In the genomic region with DNA sequence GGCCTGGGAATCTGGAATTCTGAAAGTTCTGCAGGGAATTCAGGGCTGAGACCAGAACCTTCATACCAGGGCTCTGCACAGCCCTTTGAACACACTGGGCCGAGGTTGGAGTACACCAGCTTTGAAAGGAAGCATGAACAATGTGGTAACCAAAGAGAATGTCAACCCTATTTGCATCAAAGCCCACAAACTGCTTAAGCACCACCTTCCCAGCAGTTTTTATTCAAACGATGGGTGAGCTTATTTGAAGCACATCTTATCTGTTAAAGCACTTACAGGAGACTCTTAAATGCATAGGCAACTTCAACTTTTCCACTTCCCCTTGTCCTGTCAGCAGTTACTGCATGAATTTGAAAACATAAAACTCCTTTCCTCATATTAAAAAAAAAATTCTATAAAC, we compare ENCODE assay signal across 24 cellular contexts.
DNase-seq lines count a peak whose midpoint lies in the region; ATAC-seq and TF ChIP-seq lines count a peak whose summit lies in the region.
"Had no signal": no experiment of that assay in that cellular context is flagged by ENCODE, and none has a peak within 500 bp of the region (broad histone marks: within the 10 kb centered on the region; RNA-seq: fewer than 3 reads in every experiment).

No MANE protein-coding gene starts in this region.

- H3K27ac ChIP-seq in gastroesophageal sphincter (no peak overlapping the region), breast epithelium (no peak overlapping the region)
- H3K27ac ChIP-seq: coronary artery, HL-60, PC-9, SJCRH30, suprapubic skin had no signal

- intact Hi-C loops in breast epithelium (cut with DNase I; ENCODE audit: low total_unique reads): no loop called here

- WGBS in gastroesophageal sphincter (ENCODE audit: low coverage in 1 of 2), 2 donors: 33 to 42% methylated on average over 1 to 2 of the region's 2 CpGs

- TF ChIP-seq EP300 in gastroesophageal sphincter (IDR thresholded peaks at IDR 0.05): no peak

- no peaks in the 10 kb centered on the region for H3K9me3 ChIP-seq in gastroesophageal sphincter
- no peaks in the 10 kb centered on the region for H3K9me3 ChIP-seq in breast epithelium
- H3K9me3 ChIP-seq: SJCRH30, suprapubic skin had no signal

- TF ChIP-seq CTCF in GM12865 (IDR thresholded peaks at IDR 0.05; ENCODE audit: insufficient read depth, low read depth, low read length, missing control alignments) (no peak), gastroesophageal sphincter (IDR thresholded peaks at IDR 0.05) (no peak), breast epithelium (IDR thresholded peaks at IDR 0.05) (no peak)

- DNase-seq in GM12865 (ENCODE audit: low read depth) (peak; percentile 38), RPMI8226 (peak; percentile 12), breast epithelium (ENCODE audit: low spot score in 2 of 2) (no peak)
- no peak for DNase-seq in activated naive CD4-positive, alpha-beta T cell (lab: John Stamatoyannopoulos, UW)
- DNase-seq: activated CD4-positive, CD25-positive, alpha-beta regulatory T cell treated with anti-CD3 and anti-CD28 coated beads, Interleukin-2, amount 50 U/mL, for 72 hours; activated CD8-positive, alpha-beta memory T cell treated with anti-CD3 and anti-CD28 coated beads for 24 hours; activated T-cell treated with anti-CD3 and anti-CD28 coated beads, Interleukin-2, amount 50 U/mL, for 72 hours; CD4-positive, alpha-beta T cell; IMR-90; NCI-H1105; NCI-H748 treated with DMSO at 0.1 percent for 48 hours; occipital lobe; PC-9; retina; SJCRH30; stimulated activated CD8-positive, alpha-beta memory T cell treated with anti-CD3 and anti-CD28 coated beads, Interleukin-4, amount 100 ng/mL, for 48 hours had no signal

- no peak overlapping the region for H3K4me3 ChIP-seq in GM12865 (ENCODE audit: low read depth, low read length)
- H3K4me3 ChIP-seq in gastroesophageal sphincter: no peak overlapping the region
- H3K4me3 ChIP-seq in breast epithelium: no peak overlapping the region
- H3K4me3 ChIP-seq: coronary artery, PC-9, SJCRH30, suprapubic skin had no signal

- H3K36me3 ChIP-seq in gastroesophageal sphincter: no peaks in the 10 kb centered on the region
- H3K36me3 ChIP-seq in breast epithelium: no peaks in the 10 kb centered on the region
- H3K36me3 ChIP-seq: SJCRH30, suprapubic skin had no signal

- TF ChIP-seq POLR2A in gastroesophageal sphincter (IDR thresholded peaks at IDR 0.05) (no peak), breast epithelium (IDR thresholded peaks at IDR 0.05) (no peak)

- peak; percentile 76 for ATAC-seq in GM19035 (IDR thresholded peaks at IDR 0.05; ENCODE audit: unreplicated experiment)
- peak; percentile 44 for ATAC-seq in HG03342 (IDR thresholded peaks at IDR 0.05; ENCODE audit: unreplicated experiment)
- ATAC-seq in gastroesophageal sphincter: no peak
- ATAC-seq in GM21786 (IDR thresholded peaks at IDR 0.05; ENCODE audit: unreplicated experiment): no peak
- ATAC-seq: activated naive CD4-positive, alpha-beta T cell treated with anti-CD3 and anti-CD28 coated beads, Interleukin-2, amount 50 U/mL, for 72 hours; activated T-cell treated with anti-CD3 and anti-CD28 coated beads, Interleukin-2, amount 50 U/mL, for 72 hours had no signal

- H3K27me3 ChIP-seq in gastroesophageal sphincter (no peaks in the 10 kb centered on the region), breast epithelium (no peaks in the 10 kb centered on the region)
- H3K27me3 ChIP-seq: SJCRH30, suprapubic skin had no signal

- H3K4me1 ChIP-seq in gastroesophageal sphincter (no peaks in the 10 kb centered on the region), breast epithelium (no peaks in the 10 kb centered on the region)
- H3K4me1 ChIP-seq: SJCRH30, suprapubic skin had no signal

Comparison
In these comparisons a context has a peak if more than half of its experiments do, and no peak if none do; other contexts are left out.
1. DNase-seq: peak in GM12865 (single experiment) and RPMI8226 (single experiment); none in activated naive CD4-positive, alpha-beta T cell (0 of 4) and breast epithelium (0 of 2).
2. ATAC-seq: peak in GM19035 (single experiment) and HG03342 (single experiment); none in gastroesophageal sphincter (single experiment) and GM21786 (single experiment).